In the genomic region with DNA sequence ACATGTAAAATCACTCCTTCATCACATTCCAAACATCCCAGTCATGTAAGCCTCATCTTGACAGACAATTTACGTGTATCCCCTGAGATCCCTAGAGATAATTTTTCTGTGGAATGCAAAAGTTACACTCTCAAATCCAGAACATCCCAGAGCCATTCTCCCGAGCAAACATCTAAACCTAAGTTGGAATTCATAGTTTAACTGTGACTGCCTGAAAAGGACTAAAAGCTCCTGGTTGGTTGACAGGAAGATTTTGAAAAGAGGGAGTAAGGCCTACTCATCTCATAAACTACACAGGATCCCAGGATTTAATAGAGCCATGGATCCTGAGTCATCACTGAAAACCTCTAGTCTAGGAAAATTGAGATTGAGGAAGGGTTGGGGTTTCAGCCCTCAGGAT, we compare ENCODE assay signal across 19 cellular contexts.
DNase-seq lines count a peak whose midpoint lies in the region; ATAC-seq lines count a peak whose summit lies in the region.
"Had no signal": no experiment of that assay in that cellular context is flagged by ENCODE, and none has a peak within 500 bp of the region (broad histone marks: within the 10 kb centered on the region; RNA-seq: fewer than 3 reads in every experiment).

No MANE protein-coding gene starts in this region.

- H3K27ac Mint-ChIP-seq in activated naive CD4-positive, alpha-beta T cell treated with anti-CD3 and anti-CD28 coated beads, Interleukin-2, amount 50 U/mL, for 72 hours: no peak overlapping the region
- H3K27ac Mint-ChIP-seq: activated naive CD4-positive, alpha-beta T cell treated with anti-CD3 and anti-CD28 coated beads, Interleukin-2, amount 50 U/mL, for 24 hours; activated T-cell treated with anti-CD3 and anti-CD28 coated beads, Interleukin-2, amount 50 U/mL, for 72 hours; nephron progenitor cell had no signal

- no peak for ATAC-seq in HG02798 (IDR thresholded peaks at IDR 0.05; ENCODE audit: poor library complexity, unreplicated experiment)
- no peak for ATAC-seq in activated naive CD4-positive, alpha-beta T cell treated with anti-CD3 and anti-CD28 coated beads, Interleukin-2, amount 50 U/mL, for 72 hours
- ATAC-seq: activated T-cell treated with anti-CD3 and anti-CD28 coated beads, Interleukin-2, amount 50 U/mL, for 72 hours; left ventricle myocardium superior; right lobe of liver had no signal

- H3K36me3 Mint-ChIP-seq in activated naive CD4-positive, alpha-beta T cell treated with anti-CD3 and anti-CD28 coated beads, Interleukin-2, amount 50 U/mL, for 72 hours: no peaks in the 10 kb centered on the region
- H3K36me3 Mint-ChIP-seq: activated naive CD4-positive, alpha-beta T cell treated with anti-CD3 and anti-CD28 coated beads, Interleukin-2, amount 50 U/mL, for 24 hours had no signal

- no peaks in the 10 kb centered on the region for H3K9me3 Mint-ChIP-seq in activated naive CD4-positive, alpha-beta T cell treated with anti-CD3 and anti-CD28 coated beads, Interleukin-2, amount 50 U/mL, for 72 hours
- H3K9me3 Mint-ChIP-seq: activated naive CD4-positive, alpha-beta T cell treated with anti-CD3 and anti-CD28 coated beads, Interleukin-2, amount 50 U/mL, for 24 hours; activated T-cell treated with anti-CD3 and anti-CD28 coated beads, Interleukin-2, amount 50 U/mL, for 72 hours; central memory CD8-positive, alpha-beta T cell; nephron progenitor cell had no signal

- DNase-seq in ELR (ENCODE audit: low read depth): peak; percentile 80
- DNase-seq in M059J (ENCODE audit: low read depth): peak; percentile 74
- DNase-seq in fibroblast of peridontal ligament (ENCODE audit: extremely low read depth): peak; percentile 60
- no peak for DNase-seq in SW 1271 (lab: John Stamatoyannopoulos, UW)
- no peak for DNase-seq in activated naive CD4-positive, alpha-beta T cell treated with anti-CD3 and anti-CD28 coated beads, Interleukin-2, amount 50 U/mL, for 72 hours (ENCODE audit: low spot score in 2 of 2)
- DNase-seq in NCI-H2029 treated with DMSO at 0.1 percent for 48 hours (lab: John Stamatoyannopoulos, UW): no peak
- DNase-seq: activated T-cell treated with anti-CD3 and anti-CD28 coated beads, Interleukin-2, amount 50 U/mL, for 72 hours; Calu3; hippocampal formation; KBM-7; left ventricle myocardium superior; NCI-H774; nephron progenitor cell; right lobe of liver; substantia nigra; uterus had no signal

Comparison
In these comparisons a context has a peak if more than half of its experiments do, and no peak if none do; other contexts are left out.
1. DNase-seq: peak in ELR (single experiment), M059J (single experiment) and fibroblast of peridontal ligament (single experiment); none in SW 1271 (0 of 2), activated naive CD4-positive, alpha-beta T cell treated with anti-CD3 and anti-CD28 coated beads, Interleukin-2, amount 50 U/mL, for 72 hours (0 of 2) and NCI-H2029 treated with DMSO at 0.1 percent for 48 hours (single experiment).